ENCODE assay signal across 1 cellular context in the genomic region with DNA sequence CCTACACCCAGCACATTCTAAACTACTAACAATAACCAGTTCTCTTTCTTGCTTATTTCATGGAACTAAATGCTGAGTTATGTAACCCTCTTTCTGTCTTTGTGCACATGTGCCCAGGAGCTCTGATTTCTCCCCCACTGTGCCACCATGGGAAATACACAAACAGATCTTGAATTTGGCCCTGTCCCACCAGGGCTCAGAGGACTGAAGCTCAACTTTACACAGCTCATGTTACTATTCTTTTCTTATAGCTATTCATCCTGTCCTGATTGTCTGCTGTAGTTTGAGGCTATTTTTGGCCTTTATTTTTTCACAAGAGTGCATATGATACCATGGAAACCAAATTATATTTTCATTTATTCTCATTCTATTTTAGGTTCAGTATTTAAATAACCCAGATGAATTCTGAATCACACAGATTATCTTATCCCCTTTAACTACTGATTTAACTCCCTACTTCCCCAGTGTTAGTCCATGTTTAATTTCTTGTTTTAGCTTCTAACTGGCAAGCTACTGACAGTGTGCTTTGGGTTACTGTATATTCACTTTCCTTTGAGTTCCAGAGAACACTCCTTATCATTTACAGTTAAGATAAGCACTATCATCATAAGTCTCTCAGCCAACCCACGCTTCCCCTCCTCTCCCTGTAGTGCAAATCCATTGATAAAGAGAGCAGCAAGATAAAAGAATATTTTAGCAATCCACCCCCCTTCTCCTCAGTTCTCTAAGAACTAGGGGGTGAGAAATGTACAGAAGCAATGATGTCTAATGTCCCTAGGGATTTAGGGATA.
TF ChIP-seq lines count a peak whose summit lies in the region.

No MANE protein-coding gene starts in this region.

TF ChIP-seq in HCT116, 20 proteins besides CTCF, POLR2A, EP300 and RAD21 (continued from another document):
- TF ChIP-seq SIN3A (IDR thresholded peaks at IDR 0.05; ENCODE audit: low read depth) (no peak), YY1 (IDR thresholded peaks at IDR 0.05; ENCODE audit: extremely low read depth, insufficient replicate concordance, low read depth, low read length) (no peak), FOSL1 (IDR thresholded peaks at IDR 0.05; ENCODE audit: low read depth) (no peak), ZFX (IDR thresholded peaks at IDR 0.05) (no peak), ELF1 (IDR thresholded peaks at IDR 0.05; ENCODE audit: borderline replicate concordance, low read depth) (no peak), CEBPB (IDR thresholded peaks at IDR 0.05; ENCODE audit: low read depth) (no peak), EGR1 (IDR thresholded peaks at IDR 0.05; ENCODE audit: low read depth) (no peak)
- TF ChIP-seq, protein P1, sequence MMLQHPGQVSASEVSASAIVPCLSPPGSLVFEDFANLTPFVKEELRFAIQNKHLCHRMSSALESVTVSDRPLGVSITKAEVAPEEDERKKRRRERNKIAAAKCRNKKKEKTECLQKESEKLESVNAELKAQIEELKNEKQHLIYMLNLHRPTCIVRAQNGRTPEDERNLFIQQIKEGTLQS (IDR thresholded peaks at IDR 0.05): no peak
- TF ChIP-seq, protein P2, sequence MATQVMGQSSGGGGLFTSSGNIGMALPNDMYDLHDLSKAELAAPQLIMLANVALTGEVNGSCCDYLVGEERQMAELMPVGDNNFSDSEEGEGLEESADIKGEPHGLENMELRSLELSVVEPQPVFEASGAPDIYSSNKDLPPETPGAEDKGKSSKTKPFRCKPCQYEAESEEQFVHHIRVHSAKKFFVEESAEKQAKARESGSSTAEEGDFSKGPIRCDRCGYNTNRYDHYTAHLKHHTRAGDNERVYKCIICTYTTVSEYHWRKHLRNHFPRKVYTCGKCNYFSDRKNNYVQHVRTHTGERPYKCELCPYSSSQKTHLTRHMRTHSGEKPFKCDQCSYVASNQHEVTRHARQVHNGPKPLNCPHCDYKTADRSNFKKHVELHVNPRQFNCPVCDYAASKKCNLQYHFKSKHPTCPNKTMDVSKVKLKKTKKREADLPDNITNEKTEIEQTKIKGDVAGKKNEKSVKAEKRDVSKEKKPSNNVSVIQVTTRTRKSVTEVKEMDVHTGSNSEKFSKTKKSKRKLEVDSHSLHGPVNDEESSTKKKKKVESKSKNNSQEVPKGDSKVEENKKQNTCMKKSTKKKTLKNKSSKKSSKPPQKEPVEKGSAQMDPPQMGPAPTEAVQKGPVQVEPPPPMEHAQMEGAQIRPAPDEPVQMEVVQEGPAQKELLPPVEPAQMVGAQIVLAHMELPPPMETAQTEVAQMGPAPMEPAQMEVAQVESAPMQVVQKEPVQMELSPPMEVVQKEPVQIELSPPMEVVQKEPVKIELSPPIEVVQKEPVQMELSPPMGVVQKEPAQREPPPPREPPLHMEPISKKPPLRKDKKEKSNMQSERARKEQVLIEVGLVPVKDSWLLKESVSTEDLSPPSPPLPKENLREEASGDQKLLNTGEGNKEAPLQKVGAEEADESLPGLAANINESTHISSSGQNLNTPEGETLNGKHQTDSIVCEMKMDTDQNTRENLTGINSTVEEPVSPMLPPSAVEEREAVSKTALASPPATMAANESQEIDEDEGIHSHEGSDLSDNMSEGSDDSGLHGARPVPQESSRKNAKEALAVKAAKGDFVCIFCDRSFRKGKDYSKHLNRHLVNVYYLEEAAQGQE (IDR thresholded peaks at IDR 0.05; ENCODE audit: low read depth): no peak
